2 cellular contexts compared by ENCODE assay signal in genomic region chr2:216588771-216589363, GRCh38.
TF ChIP-seq lines count a peak whose summit lies in the region.

No MANE protein-coding gene starts in this region.

TF ChIP-seq in HEK293, 187 proteins besides CTCF, POLR2A, EP300 and RAD21 (continues in another document):
- TF ChIP-seq ZFHX2 (tag by site-specific recombination; conservative IDR thresholded peaks at IDR 0.05), result 0 out of 2 replicates have a peak, but pooled peaks have one; percentile 11
- no peak for TF ChIP-seq SP2 (tag by site-specific recombination; IDR thresholded peaks at IDR 0.05)
- no peak for TF ChIP-seq ZNF426 (tag by site-specific recombination; IDR thresholded peaks at IDR 0.05)
- no peak for TF ChIP-seq SETDB1 (IDR thresholded peaks at IDR 0.05; ENCODE audit: insufficient read length, low read length)
- TF ChIP-seq ZNF701 (tag by site-specific recombination; IDR thresholded peaks at IDR 0.05), result no peak
- no peak for TF ChIP-seq ZBTB20 (tag by site-specific recombination; IDR thresholded peaks at IDR 0.05)
- TF ChIP-seq ZNF768 (tag by site-specific recombination; IDR thresholded peaks at IDR 0.05), result no peak
- TF ChIP-seq ZFP37 (tag by site-specific recombination; IDR thresholded peaks at IDR 0.05), result no peak
- no peak for TF ChIP-seq ZNF23 (tag by site-specific recombination; IDR thresholded peaks at IDR 0.05; ENCODE audit: borderline replicate concordance)
- TF ChIP-seq GLIS1 (tag by site-specific recombination; IDR thresholded peaks at IDR 0.05), result no peak
- no peak for TF ChIP-seq ATF2 (tag by site-specific recombination; IDR thresholded peaks at IDR 0.05; ENCODE audit: low read depth)
- no peak for TF ChIP-seq ZBTB10 (tag by site-specific recombination; IDR thresholded peaks at IDR 0.05)
- TF ChIP-seq GLI4 (tag by site-specific recombination; IDR thresholded peaks at IDR 0.05), result no peak
- no peak for TF ChIP-seq ZNF544 (tag by site-specific recombination; IDR thresholded peaks at IDR 0.05)
- TF ChIP-seq PATZ1 (tag by site-specific recombination; IDR thresholded peaks at IDR 0.05), result no peak
- no peak for TF ChIP-seq ZBTB49 (tag by site-specific recombination; IDR thresholded peaks at IDR 0.05; ENCODE audit: low read depth)
- TF ChIP-seq ZNF510 (tag by site-specific recombination; IDR thresholded peaks at IDR 0.05; ENCODE audit: insufficient replicate concordance), result no peak
- TF ChIP-seq ZSCAN30 (tag by site-specific recombination; IDR thresholded peaks at IDR 0.05), result no peak
- no peak for TF ChIP-seq ZNF16 (tag by site-specific recombination; IDR thresholded peaks at IDR 0.05; ENCODE audit: low read depth)
- no peak for TF ChIP-seq ZNF404 (tag by site-specific recombination; IDR thresholded peaks at IDR 0.05)
- TF ChIP-seq ZNF555 (tag by site-specific recombination; conservative IDR thresholded peaks at IDR 0.05), result no peak
- TF ChIP-seq ZNF335 (tag by site-specific recombination; conservative IDR thresholded peaks at IDR 0.05), result peak; percentile 33; the same call in 1 of the 2 replicates

TF ChIP-seq in H1, 55 proteins besides CTCF, POLR2A, EP300 and RAD21:
- no peak for TF ChIP-seq POU5F1 (IDR thresholded peaks at IDR 0.05; ENCODE audit: low read depth, low read length)
- TF ChIP-seq PHF8 (conservative IDR thresholded peaks at IDR 0.05; ENCODE audit: low read depth, low read length), result no peak
- no peak for TF ChIP-seq TCF12 (IDR thresholded peaks at IDR 0.05; ENCODE audit: low read depth, low read length)
- no peak for TF ChIP-seq CHD2 (IDR thresholded peaks at IDR 0.05; ENCODE audit: low read length)
- no peak for TF ChIP-seq SUZ12 (IDR thresholded peaks at IDR 0.05; ENCODE audit: low read length)
- no peak for TF ChIP-seq RFX5 (IDR thresholded peaks at IDR 0.05; ENCODE audit: borderline replicate concordance, low read depth, low read length)
